In genomic region chr11:405323-405975, GRCh38 we compare ENCODE assay signal across 11 cellular contexts. TPM values are rescaled to one million over a fixed set of nuclear protein-coding genes. Genes with fewer than 3 reads are reported as not detected.
A peak's percentile ranks its signal among the peaks of the same experiment; 100 is the strongest.
DNase-seq lines count a peak whose midpoint lies in the region; ATAC-seq and TF ChIP-seq lines count a peak whose summit lies in the region.
"Had no signal": no experiment of that assay in that cellular context is flagged by ENCODE, and none has a peak within 500 bp of the region (broad histone marks: within the 10 kb centered on the region; RNA-seq: fewer than 3 reads in every experiment).

No MANE protein-coding gene starts in this region.

- H3K4me3 Mint-ChIP-seq in activated CD4-positive, alpha-beta T cell treated with anti-CD3 and anti-CD28 coated beads for 36 hours, result peak overlapping the region; percentile 18
- peak overlapping the region; percentile 66 for H3K4me3 Mint-ChIP-seq in activated T-helper 2 cell treated with anti-CD3 and anti-CD28 coated beads, Interferon-gamma antibody, Interleukin-2, Interleukin-4, amounts not matched to agents 10 μg/mL and 5 μg/mL and 100 μg/mL, durations not matched to agents 14 hours and 24 hours and 36 hours (ENCODE audit: low read depth)
- H3K4me3 Mint-ChIP-seq in stimulated activated naive B cell treated with anti-CD40 and anti-IgM and Interleukin-4, amounts not matched to agents 10 μg/mL and 1 μg/mL and 100 μg/mL, for 72 hours, result peak overlapping the region; percentile 18 to 67

- H3K4me1 Mint-ChIP-seq in activated CD4-positive, alpha-beta T cell treated with anti-CD3 and anti-CD28 coated beads for 36 hours, result peaks cover 5% of the 10 kb centered on the region
- no peaks in the 10 kb centered on the region for H3K4me1 Mint-ChIP-seq in activated T-helper 2 cell treated with anti-CD3 and anti-CD28 coated beads, Interferon-gamma antibody, Interleukin-2, Interleukin-4, amounts not matched to agents 10 μg/mL and 5 μg/mL and 100 μg/mL, durations not matched to agents 14 hours and 24 hours and 36 hours (ENCODE audit: low read depth)
- peaks cover 3 to 11% of the 10 kb centered on the region in 2 donors for H3K4me1 Mint-ChIP-seq in stimulated activated naive B cell treated with anti-CD40 and anti-IgM and Interleukin-4, amounts not matched to agents 10 μg/mL and 1 μg/mL and 100 μg/mL, for 72 hours

- H3K27ac Mint-ChIP-seq in activated CD4-positive, alpha-beta T cell treated with anti-CD3 and anti-CD28 coated beads for 36 hours, result peak overlapping the region; percentile 13
- H3K27ac Mint-ChIP-seq in activated T-helper 2 cell treated with anti-CD3 and anti-CD28 coated beads, Interferon-gamma antibody, Interleukin-2, Interleukin-4, amounts not matched to agents 10 μg/mL and 5 μg/mL and 100 μg/mL, durations not matched to agents 14 hours and 24 hours and 36 hours, result peak overlapping the region; percentile 60
- peak overlapping the region; percentile 70 for H3K27ac Mint-ChIP-seq in stimulated activated naive B cell treated with anti-CD40 and anti-IgM and Interleukin-4, amounts not matched to agents 10 μg/mL and 1 μg/mL and 100 μg/mL, for 72 hours

- WGBS in right cardiac atrium, result 59% methylated on average over 21 of the region's 21 CpGs

- POLR2A ChIA-PET in activated CD4-positive, alpha-beta T cell treated with anti-CD3 and anti-CD28 coated beads for 36 hours (lab: Charles Lee), result interaction anchor here (1.0 kb wide), 1 partner anchor 11 kb away, joined by 3 read pairs; no protein-coding TSS in a partner anchor

- TF ChIP-seq CTCF in GM13976 (IDR thresholded peaks at IDR 0.05; ENCODE audit: borderline replicate concordance, control extremely low read depth, extremely low read depth, insufficient read depth, missing control alignments), result no peak

- no peak overlapping the region for H3K4me3 ChIP-seq in right cardiac atrium (ENCODE audit: low read length)
- H3K4me3 ChIP-seq: thyroid gland had no signal

- no peak overlapping the region for H3K27ac ChIP-seq in right cardiac atrium (ENCODE audit: low read length)
- H3K27ac ChIP-seq: breast epithelium, HL-60, thyroid gland had no signal

- no peaks in the 10 kb centered on the region for H3K9me3 ChIP-seq in right cardiac atrium (ENCODE audit: control insufficient read depth, low read length)
- H3K9me3 ChIP-seq: breast epithelium, thyroid gland had no signal

- CTCF ChIA-PET in activated CD4-positive, alpha-beta T cell treated with anti-CD3 and anti-CD28 coated beads for 36 hours (lab: Charles Lee), result interaction anchor here (0.9 to 1.6 kb wide), 2 partner anchors 9 to 11 kb away, joined by 4 to 5 read pairs; no protein-coding TSS in a partner anchor

- H3K9me3 Mint-ChIP-seq in activated CD4-positive, alpha-beta T cell treated with anti-CD3 and anti-CD28 coated beads for 36 hours (ENCODE audit: low read depth), result no peaks in the 10 kb centered on the region
- H3K9me3 Mint-ChIP-seq in activated T-helper 2 cell treated with anti-CD3 and anti-CD28 coated beads, Interferon-gamma antibody, Interleukin-2, Interleukin-4, amounts not matched to agents 10 μg/mL and 5 μg/mL and 100 μg/mL, durations not matched to agents 14 hours and 24 hours and 36 hours, result no peaks in the 10 kb centered on the region
- no peaks in the 10 kb centered on the region for H3K9me3 Mint-ChIP-seq in stimulated activated naive B cell treated with anti-CD40 and anti-IgM and Interleukin-4, amounts not matched to agents 10 μg/mL and 1 μg/mL and 100 μg/mL, for 72 hours

- no peaks in the 10 kb centered on the region for H3K27me3 Mint-ChIP-seq in activated CD4-positive, alpha-beta T cell treated with anti-CD3 and anti-CD28 coated beads for 36 hours
- H3K27me3 Mint-ChIP-seq in activated T-helper 2 cell treated with anti-CD3 and anti-CD28 coated beads, Interferon-gamma antibody, Interleukin-2, Interleukin-4, amounts not matched to agents 10 μg/mL and 5 μg/mL and 100 μg/mL, durations not matched to agents 14 hours and 24 hours and 36 hours (ENCODE audit: low read depth), result no peaks in the 10 kb centered on the region
- H3K27me3 Mint-ChIP-seq in stimulated activated naive B cell treated with anti-CD40 and anti-IgM and Interleukin-4, amounts not matched to agents 10 μg/mL and 1 μg/mL and 100 μg/mL, for 72 hours, result peaks cover 13 to 14% of the 10 kb centered on the region in 2 donors

- H3K27me3 ChIP-seq in right cardiac atrium (ENCODE audit: control insufficient read depth, insufficient read depth), result no peaks in the 10 kb centered on the region
- H3K27me3 ChIP-seq: breast epithelium, thyroid gland had no signal

- no peaks in the 10 kb centered on the region for H3K4me1 ChIP-seq in right cardiac atrium (ENCODE audit: control insufficient read depth, insufficient read depth, low read length)

- intact Hi-C loops in activated CD4-positive, alpha-beta T cell treated with anti-CD3 and anti-CD28 coated beads for 36 hours (cut with DNase I, micrococcal nuclease), result no loop called here
- intact Hi-C loops in activated T-helper 2 cell treated with anti-CD3 and anti-CD28 coated beads, Interferon-gamma antibody, Interleukin-2, Interleukin-4, amounts not matched to agents 10 μg/mL and 5 μg/mL and 100 μg/mL, durations not matched to agents 14 hours and 24 hours and 36 hours (cut with micrococcal nuclease), result no loop called here
- intact Hi-C loops in right cardiac atrium (cut with DNase I), result no loop called here

- no peak for ATAC-seq in activated CD4-positive, alpha-beta T cell treated with anti-CD3 and anti-CD28 coated beads for 36 hours
- ATAC-seq in right cardiac atrium, result peak; percentile 3 to 22
- ATAC-seq in stimulated activated naive B cell treated with anti-CD40 and anti-IgM and Interleukin-4, amounts not matched to agents 10 μg/mL and 1 μg/mL and 100 μg/mL, for 72 hours (replicated peaks), result no peak

- in situ Hi-C loops in GM13976 (cut with MboI; ENCODE audit: low sequenced_read_pairs, unreplicated experiment), result no loop called here
- in situ Hi-C loops in KBM-7 (cut with MboI; ENCODE audit: low pct_unique_long_range_greater_than_20kb, low sequenced_read_pairs), result no loop called here

- no peak for DNase-seq in activated CD4-positive, alpha-beta T cell treated with anti-CD3 and anti-CD28 coated beads for 36 hours
- no peak for DNase-seq in activated CD4-positive, alpha-beta T cell treated with anti-CD3 and anti-CD28 coated beads for 4 hours
- DNase-seq in activated T-helper 2 cell treated with anti-CD3 and anti-CD28 coated beads, Interferon-gamma antibody, Interleukin-2, Interleukin-4, amounts not matched to agents 10 μg/mL and 5 μg/mL and 100 μg/mL, durations not matched to agents 14 hours and 24 hours and 36 hours (ENCODE audit: low spot score), result no peak
- DNase-seq in right cardiac atrium (peak; percentile 82 to 93 (median 91)), GM13976 (ENCODE audit: low spot score) (no peak), KBM-7 (no peak)
- no peak for DNase-seq in stimulated activated naive B cell treated with anti-CD40 and anti-IgM and Interleukin-4, amounts not matched to agents 10 μg/mL and 1 μg/mL and 100 μg/mL, for 72 hours
- no peak for DNase-seq in stimulated activated CD4-positive, alpha-beta T cell treated with anti-CD3 and anti-CD28 coated beads, Interleukin-12 subunit alpha, Interleukin-12 subunit beta, amount 100 ng/mL, for 4 hours

- no peaks in the 10 kb centered on the region for H3K36me3 Mint-ChIP-seq in activated CD4-positive, alpha-beta T cell treated with anti-CD3 and anti-CD28 coated beads for 36 hours (ENCODE audit: low read depth)
- no peaks in the 10 kb centered on the region for H3K36me3 Mint-ChIP-seq in activated T-helper 2 cell treated with anti-CD3 and anti-CD28 coated beads, Interferon-gamma antibody, Interleukin-2, Interleukin-4, amounts not matched to agents 10 μg/mL and 5 μg/mL and 100 μg/mL, durations not matched to agents 14 hours and 24 hours and 36 hours (ENCODE audit: low read depth)
- H3K36me3 Mint-ChIP-seq in stimulated activated naive B cell treated with anti-CD40 and anti-IgM and Interleukin-4, amounts not matched to agents 10 μg/mL and 1 μg/mL and 100 μg/mL, for 72 hours, result peaks cover 0 to 4% of the 10 kb centered on the region in 2 donors

RNA-seq across cellular contexts. Expression of gene SIGIRR, which starts 9.3 kb away (rescaled TPM):
- 10 to 100 TPM; 33.0 to 34.9 TPM for total RNA-seq in activated CD4-positive, alpha-beta T cell treated with anti-CD3 and anti-CD28 coated beads for 36 hours
- total RNA-seq in activated T-helper 2 cell treated with anti-CD3 and anti-CD28 coated beads, Interferon-gamma antibody, Interleukin-2, Interleukin-4, amounts not matched to agents 10 μg/mL and 5 μg/mL and 100 μg/mL, durations not matched to agents 14 hours and 24 hours and 36 hours, result 41.5 and 53.4 TPM in 2 replicates
- total RNA-seq in right cardiac atrium, result 10 to 100 TPM; 28.6 to 42.4 (median 35.1) TPM
- 61.8 TPM for polyA plus RNA-seq in right cardiac atrium

RNA-seq across cellular contexts. Expression of gene PKP3, which starts 11.4 kb away (rescaled TPM):
- under 1 TPM; 0.07 to 0.18 TPM for total RNA-seq in activated CD4-positive, alpha-beta T cell treated with anti-CD3 and anti-CD28 coated beads for 36 hours
- total RNA-seq in activated T-helper 2 cell treated with anti-CD3 and anti-CD28 coated beads, Interferon-gamma antibody, Interleukin-2, Interleukin-4, amounts not matched to agents 10 μg/mL and 5 μg/mL and 100 μg/mL, durations not matched to agents 14 hours and 24 hours and 36 hours, result not detected in 2 replicates
- under 1 TPM; 0.26 to 0.88 (median 0.63) TPM for total RNA-seq in right cardiac atrium
- 0.36 TPM for polyA plus RNA-seq in right cardiac atrium

RNA-seq across cellular contexts. Expression of gene B4GALNT4, which starts 36.1 kb away (rescaled TPM):
- total RNA-seq in activated CD4-positive, alpha-beta T cell treated with anti-CD3 and anti-CD28 coated beads for 36 hours, result 1 to 10 TPM; 3.8 to 6.6 TPM
- total RNA-seq in activated T-helper 2 cell treated with anti-CD3 and anti-CD28 coated beads, Interferon-gamma antibody, Interleukin-2, Interleukin-4, amounts not matched to agents 10 μg/mL and 5 μg/mL and 100 μg/mL, durations not matched to agents 14 hours and 24 hours and 36 hours, result 1.5 and 2.9 TPM in 2 replicates
- 1 to 10 TPM; 1.0 to 1.6 (median 1.3) TPM for total RNA-seq in right cardiac atrium
- polyA plus RNA-seq in right cardiac atrium, result 2.5 TPM

RNA-seq across cellular contexts. Expression of gene ANO9, which starts 36.4 kb away (rescaled TPM):
- 10 to 100 TPM; 31.7 to 38.8 TPM for total RNA-seq in activated CD4-positive, alpha-beta T cell treated with anti-CD3 and anti-CD28 coated beads for 36 hours
- 35.4 and 36.9 TPM in 2 replicates for total RNA-seq in activated T-helper 2 cell treated with anti-CD3 and anti-CD28 coated beads, Interferon-gamma antibody, Interleukin-2, Interleukin-4, amounts not matched to agents 10 μg/mL and 5 μg/mL and 100 μg/mL, durations not matched to agents 14 hours and 24 hours and 36 hours
- under 1 TPM; 0.14 to 0.46 (median 0.20) TPM for total RNA-seq in right cardiac atrium
- 0.20 TPM for polyA plus RNA-seq in right cardiac atrium

RNA-seq across cellular contexts. Expression of gene PTDSS2, which starts 44.6 kb away (rescaled TPM):
- 10 to 100 TPM; 14.8 to 18.8 TPM for total RNA-seq in activated CD4-positive, alpha-beta T cell treated with anti-CD3 and anti-CD28 coated beads for 36 hours
- total RNA-seq in activated T-helper 2 cell treated with anti-CD3 and anti-CD28 coated beads, Interferon-gamma antibody, Interleukin-2, Interleukin-4, amounts not matched to agents 10 μg/mL and 5 μg/mL and 100 μg/mL, durations not matched to agents 14 hours and 24 hours and 36 hours, result 32.1 and 34.4 TPM in 2 replicates
- total RNA-seq in right cardiac atrium, result 10 to 100 TPM; 30.2 to 33.3 (median 30.9) TPM
- polyA plus RNA-seq in right cardiac atrium, result 30.7 TPM

Comparison
In these comparisons a context has a peak if more than half of its experiments do, and no peak if none do; other contexts are left out.
1. ATAC-seq: peak in right cardiac atrium (2 of 2); none in activated CD4-positive, alpha-beta T cell treated with anti-CD3 and anti-CD28 coated beads for 36 hours (single experiment) and stimulated activated naive B cell treated with anti-CD40 and anti-IgM and Interleukin-4, amounts not matched to agents 10 μg/mL and 1 μg/mL and 100 μg/mL, for 72 hours (0 of 2).
2. DNase-seq: peak in right cardiac atrium (3 of 3); none in activated CD4-positive, alpha-beta T cell treated with anti-CD3 and anti-CD28 coated beads for 36 hours (single experiment), activated CD4-positive, alpha-beta T cell treated with anti-CD3 and anti-CD28 coated beads for 4 hours (0 of 2), activated T-helper 2 cell treated with anti-CD3 and anti-CD28 coated beads, Interferon-gamma antibody, Interleukin-2, Interleukin-4, amounts not matched to agents 10 μg/mL and 5 μg/mL and 100 μg/mL, durations not matched to agents 14 hours and 24 hours and 36 hours (single experiment), stimulated activated naive B cell treated with anti-CD40 and anti-IgM and Interleukin-4, amounts not matched to agents 10 μg/mL and 1 μg/mL and 100 μg/mL, for 72 hours (single experiment), GM13976 (single experiment), stimulated activated CD4-positive, alpha-beta T cell treated with anti-CD3 and anti-CD28 coated beads, Interleukin-12 subunit alpha, Interleukin-12 subunit beta, amount 100 ng/mL, for 4 hours (single experiment) and KBM-7 (single experiment).
3. H3K27ac Mint-ChIP-seq: peak in every context shown above with its lines; median percentile 70 in stimulated activated naive B cell treated with anti-CD40 and anti-IgM and Interleukin-4, amounts not matched to agents 10 μg/mL and 1 μg/mL and 100 μg/mL, for 72 hours; 60 in activated T-helper 2 cell treated with anti-CD3 and anti-CD28 coated beads, Interferon-gamma antibody, Interleukin-2, Interleukin-4, amounts not matched to agents 10 μg/mL and 5 μg/mL and 100 μg/mL, durations not matched to agents 14 hours and 24 hours and 36 hours; 13 in activated CD4-positive, alpha-beta T cell treated with anti-CD3 and anti-CD28 coated beads for 36 hours.
4. Peak in every context shown above with its lines, with median percentiles within 50 percentile points of each other: H3K4me3 Mint-ChIP-seq.